ENCODE assay signal across 16 cellular contexts in the genomic region with DNA sequence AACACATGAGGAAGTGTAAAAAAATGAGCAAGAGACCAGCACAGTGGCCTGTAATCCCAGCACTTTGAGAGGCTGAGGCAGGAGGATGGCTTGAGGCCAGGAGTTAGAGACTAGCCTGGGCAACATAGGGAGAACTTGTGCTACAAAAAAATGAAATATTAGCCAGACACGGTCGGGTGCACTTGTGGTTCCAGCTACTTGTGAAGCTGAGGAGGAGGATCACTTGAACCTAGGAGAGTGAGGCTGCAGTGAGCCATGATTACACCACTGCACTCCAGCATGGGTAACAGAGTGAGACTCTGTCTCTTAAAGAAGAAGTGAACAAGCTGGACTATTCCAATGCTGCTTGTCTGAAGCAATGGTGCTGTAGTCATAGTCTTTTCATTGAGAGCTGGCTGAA.
DNase-seq lines count a peak whose midpoint lies in the region; ATAC-seq lines count a peak whose summit lies in the region.
"Had no signal": no experiment of that assay in that cellular context is flagged by ENCODE, and none has a peak within 500 bp of the region (broad histone marks: within the 10 kb centered on the region; RNA-seq: fewer than 3 reads in every experiment).

No MANE protein-coding gene starts in this region.

- ATAC-seq in HG02798 (IDR thresholded peaks at IDR 0.05; ENCODE audit: poor library complexity, unreplicated experiment) (no peak), GM19351 (IDR thresholded peaks at IDR 0.05; ENCODE audit: unreplicated experiment) (no peak)

- DNase-seq in NCI-H2107 treated with DMSO at 0.1 percent for 48 hours (lab: John Stamatoyannopoulos, UW; ENCODE audit: unreplicated experiment) (peak; percentile 62), NCI-H2107 (lab: John Stamatoyannopoulos, UW) (no peak), MV-4-11 (lab: John Stamatoyannopoulos, UW) (peak; percentile 15), kidney glomerular epithelial cell (lab: John Stamatoyannopoulos, UW) (peak; percentile 24), activated gamma-delta T cell treated with Interleukin-2 at 50 U/mL for 16 hours (no peak)
- DNase-seq: EL, GF-D8, NCI-H1417 treated with DMSO at 0.1 percent for 48 hours, NCI-H187, NCI-H226, NCI-H510A treated with DMSO at 0.1 percent for 48 hours, NCI-H748 treated with DMSO at 0.1 percent for 48 hours, SIG-M5, SK-N-SH had no signal

Comparison
In these comparisons a context has a peak if more than half of its experiments do, and no peak if none do; other contexts are left out.
1. DNase-seq: peak in NCI-H2107 treated with DMSO at 0.1 percent for 48 hours (single experiment), MV-4-11 (single experiment) and kidney glomerular epithelial cell (single experiment); none in NCI-H2107 (single experiment) and activated gamma-delta T cell treated with Interleukin-2 at 50 U/mL for 16 hours (single experiment).